27 cellular contexts compared by ENCODE assay signal in the genomic region with DNA sequence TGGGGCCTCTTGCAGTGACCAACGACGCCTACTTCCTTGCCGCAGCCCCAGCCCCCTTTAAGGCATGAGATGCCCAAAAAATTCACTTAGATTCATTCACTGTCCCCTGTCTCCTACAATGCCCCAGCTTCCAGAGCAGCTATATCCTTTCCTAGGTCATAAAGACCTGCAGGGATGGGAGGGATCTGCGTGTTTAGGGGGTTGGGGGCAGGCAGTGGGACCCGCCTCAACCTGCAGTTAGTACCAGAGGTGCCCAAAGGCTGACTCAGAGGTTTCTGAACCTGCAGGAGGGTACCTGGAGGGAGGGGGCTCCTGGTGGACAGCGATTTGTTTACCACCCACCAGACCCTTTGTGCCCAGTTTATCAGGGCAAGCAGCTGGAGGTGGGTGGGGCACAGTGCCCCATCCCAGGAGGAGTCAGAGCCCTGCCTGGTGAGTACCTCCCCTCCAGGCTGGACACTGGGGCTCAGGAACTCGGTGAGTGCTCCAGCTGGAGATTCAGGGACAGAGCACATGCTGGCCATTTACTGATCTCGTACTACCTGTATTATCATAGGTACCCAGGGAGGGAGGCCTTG. TPM values are rescaled to one million over a fixed set of nuclear protein-coding genes. Genes with fewer than 3 reads are reported as not detected.
"Had no signal": no experiment of that assay in that cellular context is flagged by ENCODE, and none has a peak within 500 bp of the region (broad histone marks: within the 10 kb centered on the region; RNA-seq: fewer than 3 reads in every experiment).

No MANE protein-coding gene starts in this region.

- H3K4me3 Mint-ChIP-seq: effector memory CD8-positive, alpha-beta T cell; mesothelial cell of epicardium; naive thymus-derived CD4-positive, alpha-beta T cell; nephron; neural progenitor cell; stimulated activated memory B cell treated with anti-CD40 and anti-IgM and Interleukin-4, amounts not matched to agents 10 μg/mL and 1 μg/mL and 100 μg/mL, for 72 hours; type B pancreatic cell had no signal

- H3K4me3 ChIP-seq: coronary artery, gastrocnemius medialis, heart left ventricle, hepatocyte, left lung, neural progenitor cell, ovary, psoas muscle, sigmoid colon, testis, tibial artery had no signal

- H3K27ac Mint-ChIP-seq: effector memory CD8-positive, alpha-beta T cell; mesothelial cell of epicardium; naive thymus-derived CD4-positive, alpha-beta T cell; nephron; neural progenitor cell; stimulated activated memory B cell treated with anti-CD40 and anti-IgM and Interleukin-4, amounts not matched to agents 10 μg/mL and 1 μg/mL and 100 μg/mL, for 72 hours; type B pancreatic cell had no signal

- H3K27ac ChIP-seq: coronary artery, epithelial cell of prostate, gastrocnemius medialis, hepatocyte, left lung, neural progenitor cell, ovary, psoas muscle, sigmoid colon, testis, tibial artery had no signal

- H3K9ac ChIP-seq: neural progenitor cell had no signal

- H3K9me3 Mint-ChIP-seq: effector memory CD8-positive, alpha-beta T cell; naive thymus-derived CD4-positive, alpha-beta T cell; nephron; neural progenitor cell; stimulated activated memory B cell treated with anti-CD40 and anti-IgM and Interleukin-4, amounts not matched to agents 10 μg/mL and 1 μg/mL and 100 μg/mL, for 72 hours had no signal

- ATAC-seq: effector memory CD8-positive, alpha-beta T cell; esophagus mucosa; gastrocnemius medialis; heart left ventricle; left cardiac atrium; left lung; naive thymus-derived CD4-positive, alpha-beta T cell; psoas muscle; right cardiac atrium; stimulated activated memory B cell treated with anti-CD40 and anti-IgM and Interleukin-4, amounts not matched to agents 10 μg/mL and 1 μg/mL and 100 μg/mL, for 72 hours; stimulated activated naive CD8-positive, alpha-beta T cell treated with anti-CD3 and anti-CD28 coated beads, Interleukin-15, Interleukin-2, amounts not matched to agents 100 U/mL and 50 U/mL, for 24 hours had no signal

- H3K4me1 Mint-ChIP-seq: mesothelial cell of epicardium, nephron, neural progenitor cell had no signal

- H3K27me3 ChIP-seq: testis had no signal

- H3K36me3 Mint-ChIP-seq: mesothelial cell of epicardium; neural progenitor cell; stimulated activated memory B cell treated with anti-CD40 and anti-IgM and Interleukin-4, amounts not matched to agents 10 μg/mL and 1 μg/mL and 100 μg/mL, for 72 hours; type B pancreatic cell had no signal

- DNase-seq: effector memory CD8-positive, alpha-beta T cell; foreskin fibroblast; gastrocnemius medialis; heart left ventricle; left cardiac atrium; left lung; mesenchymal stem cell; naive thymus-derived CD4-positive, alpha-beta T cell; nucleus accumbens; ovary; right cardiac atrium; sigmoid colon; stimulated activated CD4-positive, alpha-beta T cell treated with anti-CD3 and anti-CD28 coated beads, Interleukin-4, amount 100 ng/mL, for 4 hours; stimulated activated naive CD8-positive, alpha-beta T cell treated with anti-CD3 and anti-CD28 coated beads, Interleukin-15, Interleukin-2, amounts not matched to agents 100 U/mL and 50 U/mL, for 24 hours; substantia nigra; testis; tibial artery had no signal

- H3K9me3 ChIP-seq: gastrocnemius medialis, left lung, ovary, psoas muscle, testis, tibial artery had no signal

- H3K36me3 ChIP-seq: gastrocnemius medialis, neural progenitor cell, ovary, sigmoid colon had no signal

RNA-seq across cellular contexts. Expression of gene ANGPTL4, which starts 32.6 kb away (rescaled TPM):
- polyA plus RNA-seq: naive thymus-derived CD4-positive, alpha-beta T cell had no signal
